In genomic region chr11:60919320-60919719, GRCh38 we compare ENCODE assay signal across 19 cellular contexts. TPM values are rescaled to one million over a fixed set of nuclear protein-coding genes. Genes with fewer than 3 reads are reported as not detected.
A peak's percentile ranks its signal among the peaks of the same experiment; 100 is the strongest.
DNase-seq lines count a peak whose midpoint lies in the region; ATAC-seq and TF ChIP-seq lines count a peak whose summit lies in the region.
"Had no signal": no experiment of that assay in that cellular context is flagged by ENCODE, and none has a peak within 500 bp of the region (broad histone marks: within the 10 kb centered on the region; RNA-seq: fewer than 3 reads in every experiment).

No MANE protein-coding gene starts in this region.

- CTCF ChIA-PET in OCI-LY7 (lab: Charles Lee; ENCODE audit: unreplicated experiment), result interaction anchor here (1.5 kb wide), 1 partner anchor 10 kb away, joined by 6 read pairs; no protein-coding TSS in a partner anchor

- H3K4me2 ChIP-seq in OCI-LY7 (ENCODE audit: low read length), result peak overlapping the region; percentile 46

- peak; percentile 33 for DNase-seq in KBM-7
- no peak for DNase-seq in OCI-LY7 (ENCODE audit: low spot score)
- peak; percentile 33 for DNase-seq in dermis blood vessel endothelial cell
- DNase-seq in renal cortical epithelial cell (ENCODE audit: low read depth), result peak; percentile 69
- DNase-seq in GM19240 (ENCODE audit: insufficient read length, low spot score), result no peak
- DNase-seq in retina, result no peak
- no peak for DNase-seq in RPMI8226
- DNase-seq: activated CD8-positive, alpha-beta memory T cell treated with anti-CD3 and anti-CD28 coated beads, Interleukin-2, amount 10 ng/mL, durations not matched to agents 7 days and 5 days; activated effector memory CD4-positive, alpha-beta T cell treated with anti-CD3 and anti-CD28 coated beads, Interleukin-2, amount 50 U/mL, for 16 hours; NCI-H2029 treated with DMSO at 0.1 percent for 48 hours; NCI-H510A treated with DMSO at 0.1 percent for 48 hours; sigmoid colon; stimulated activated CD4-positive, alpha-beta T cell treated with anti-CD3 and anti-CD28 coated beads, Interleukin-4, amount 100 ng/mL, for 1 hour; stimulated activated CD8-positive, alpha-beta memory T cell treated with anti-CD3 and anti-CD28 coated beads, Interleukin-4, amount 100 ng/mL, for 48 hours had no signal

- H3K36me3 ChIP-seq in OCI-LY7 (ENCODE audit: insufficient read depth, low read length), result peaks cover 79% of the 10 kb centered on the region

- BruUV-seq in OCI-LY7 (replicated peaks; lab: Mats Ljungman, UMichigan), result no TSS peak

- no peaks in the 10 kb centered on the region for H3K9me3 ChIP-seq in OCI-LY7 (ENCODE audit: low read length)
- H3K9me3 ChIP-seq: gastrocnemius medialis, sigmoid colon, tibial nerve had no signal

- no peak for TF ChIP-seq CTCF in OCI-LY7 (conservative IDR thresholded peaks at IDR 0.05; ENCODE audit: low read length)

- intact Hi-C loops in OCI-LY7 (cut with micrococcal nuclease; ENCODE audit: unreplicated experiment), result no loop called here

- peaks cover 55% of the 10 kb centered on the region for H3K79me2 ChIP-seq in OCI-LY7 (ENCODE audit: insufficient read depth, low read depth, low read length)

- peaks cover 13% of the 10 kb centered on the region; the same call in 1 of the 2 replicates for H4K20me1 ChIP-seq in OCI-LY7 (ENCODE audit: insufficient read depth, low read length)

- no peak overlapping the region for H2AFZ ChIP-seq in OCI-LY7 (ENCODE audit: low read length)

- no peak overlapping the region for H3K27ac ChIP-seq in OCI-LY7 (ENCODE audit: low read depth, low read length, poor library complexity, severe bottlenecking)
- H3K27ac ChIP-seq: sigmoid colon, tibial nerve had no signal

- POLR2A ChIA-PET in OCI-LY7 (lab: Charles Lee), result interaction anchor here (0.9 to 1.2 kb wide), 3 partner anchors 12 to 34 kb away, joined by 3 to 5 read pairs (median 4); no protein-coding TSS in a partner anchor

- H3K4me3 ChIP-seq in OCI-LY7 (ENCODE audit: low read depth, low read length, poor library complexity, severe bottlenecking), result no peak overlapping the region
- H3K4me3 ChIP-seq: gastrocnemius medialis, sigmoid colon, tibial nerve had no signal

- H3K4me1 ChIP-seq in OCI-LY7 (ENCODE audit: insufficient read depth, low read length, poor library complexity, severe bottlenecking), result peaks cover 40% of the 10 kb centered on the region

- no peaks in the 10 kb centered on the region for H3K9me2 ChIP-seq in OCI-LY7 (ENCODE audit: insufficient read depth, low read length)

- in situ Hi-C loops in KBM-7 (cut with MboI; ENCODE audit: low pct_unique_long_range_greater_than_20kb, low sequenced_read_pairs), result no loop called here

- no peak for ATAC-seq in HG03439 (IDR thresholded peaks at IDR 0.05; ENCODE audit: unreplicated experiment)
- ATAC-seq: activated CD8-positive, alpha-beta memory T cell treated with anti-CD3 and anti-CD28 coated beads, Interleukin-2, amount 10 ng/mL, durations not matched to agents 7 days and 5 days; gastrocnemius medialis had no signal

RNA-seq across cellular contexts. Expression of gene TMEM132A, which starts 4.9 kb away (rescaled TPM):
- 5.0 and 8.9 TPM in 2 replicates for total RNA-seq in OCI-LY7 (2014; rRNA removed; shearing (Covaris generic))
- total RNA-seq in OCI-LY7 (2022) (5.5 and 7.5 TPM in 2 replicates), dermis blood vessel endothelial cell (99.5 and 112 TPM in 2 replicates), renal cortical epithelial cell (137 and 213 TPM in 2 replicates)

RNA-seq across cellular contexts. Expression of gene TMEM109, which starts 5.4 kb away (rescaled TPM):
- 57.0 and 62.4 TPM in 2 replicates for total RNA-seq in OCI-LY7 (2014; rRNA removed; shearing (Covaris generic))
- 67.8 and 68.6 TPM in 2 replicates for total RNA-seq in OCI-LY7 (2022)
- 63.6 and 114 TPM in 2 replicates for total RNA-seq in dermis blood vessel endothelial cell
- 18.6 and 37.7 TPM in 2 replicates for total RNA-seq in renal cortical epithelial cell

RNA-seq across cellular contexts. Expression of gene PRPF19, which starts 12.9 kb away (rescaled TPM):
- 95.2 and 120 TPM in 2 replicates for total RNA-seq in OCI-LY7 (2014; rRNA removed; shearing (Covaris generic))
- total RNA-seq in OCI-LY7 (2022) (135 and 153 TPM in 2 replicates), dermis blood vessel endothelial cell (45.8 and 79.6 TPM in 2 replicates), renal cortical epithelial cell (32.6 and 49.8 TPM in 2 replicates)

RNA-seq across cellular contexts. Expression of gene SLC15A3, which starts 32.7 kb away (rescaled TPM):
- total RNA-seq in OCI-LY7 (2014; rRNA removed; shearing (Covaris generic)), result 7.2 and 12.6 TPM in 2 replicates
- 41.4 and 43.9 TPM in 2 replicates for total RNA-seq in OCI-LY7 (2022)
- 8.7 and 9.0 TPM in 2 replicates for total RNA-seq in dermis blood vessel endothelial cell
- total RNA-seq in renal cortical epithelial cell, result 0.89 and 5.9 TPM in 2 replicates
- total RNA-seq: MCF 10A had no signal

RNA-seq across cellular contexts. Expression of gene ZP1, which starts 52.0 kb away (rescaled TPM):
- not detected in 2 replicates for total RNA-seq in OCI-LY7 (2014; rRNA removed; shearing (Covaris generic))
- total RNA-seq in OCI-LY7 (2022) (not detected in 2 replicates), dermis blood vessel endothelial cell (not detected in 2 replicates), renal cortical epithelial cell (not detected in 2 replicates)
- total RNA-seq: activated CD8-positive, alpha-beta memory T cell treated with anti-CD3 and anti-CD28 coated beads, Interleukin-2, amount 10 ng/mL, durations not matched to agents 7 days and 5 days; gastrocnemius medialis; lung microvascular endothelial cell; MCF 10A; sigmoid colon; tibial nerve had no signal

Comparison
In these comparisons a context has a peak if more than half of its experiments do, and no peak if none do; other contexts are left out.
1. DNase-seq: peak in KBM-7 (single experiment), dermis blood vessel endothelial cell (single experiment) and renal cortical epithelial cell (single experiment); none in OCI-LY7 (single experiment), GM19240 (single experiment), retina (single experiment) and RPMI8226 (single experiment).
2. RNA of gene TMEM132A, which starts 4.9 kb away (total RNA-seq): 137 to 213 TPM in renal cortical epithelial cell and 99.5 to 112 TPM in dermis blood vessel endothelial cell; 5.0 to 8.9 TPM in OCI-LY7; every median in the first group is over 10 times any median in the second.